ENCODE assay signal across 16 cellular contexts in the genomic region with DNA sequence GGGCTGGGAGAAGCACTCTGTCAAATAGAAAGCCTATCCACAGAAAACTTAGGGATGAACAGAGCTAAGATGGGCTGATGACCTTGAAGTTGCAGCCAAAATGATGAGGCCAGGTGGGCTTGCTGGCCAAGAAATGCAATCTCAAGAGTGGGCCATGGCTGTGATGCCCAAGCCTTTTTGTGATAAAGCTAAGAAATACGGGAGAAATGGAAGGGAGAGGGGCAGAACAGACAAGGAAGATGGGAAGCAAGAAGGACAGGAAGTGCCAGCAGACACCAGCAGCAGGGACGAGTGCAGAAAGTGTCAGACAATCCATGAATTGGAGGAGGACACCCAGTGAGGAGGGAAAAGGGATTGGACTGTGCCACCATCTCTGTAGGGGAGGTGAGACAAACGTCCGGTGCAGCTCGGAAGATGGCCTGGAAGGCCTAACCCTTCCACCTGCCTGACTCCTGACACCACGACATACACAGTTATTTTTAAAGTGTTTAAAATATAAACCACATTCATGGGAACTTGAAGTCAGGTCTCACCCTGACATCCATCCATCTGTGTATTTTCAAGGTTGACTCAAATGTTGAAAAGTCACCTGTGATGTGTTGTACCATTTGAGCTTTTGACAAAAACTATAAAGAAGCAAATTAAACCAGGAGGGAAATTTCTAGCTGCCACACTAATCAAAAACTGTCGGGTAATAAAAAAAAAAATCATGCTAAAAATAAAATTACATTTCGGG.
DNase-seq lines count a peak whose midpoint lies in the region; ATAC-seq and TF ChIP-seq lines count a peak whose summit lies in the region.
"Had no signal": no experiment of that assay in that cellular context is flagged by ENCODE, and none has a peak within 500 bp of the region (broad histone marks: within the 10 kb centered on the region; RNA-seq: fewer than 3 reads in every experiment).

No MANE protein-coding gene starts in this region.

- peaks cover 16 to 41% (median 33%) of the 10 kb centered on the region in 10 experiments; a peak in 19 of 20 replicates for H3K4me1 ChIP-seq in BLaER1 treated with 17β-estradiol and CSF1 and Interleukin-3, amounts not matched to agents 10 nM and 100 nM

- no peak overlapping the region for H3K4me3 ChIP-seq in BLaER1 treated with 17β-estradiol and CSF1 and Interleukin-3, amounts not matched to agents 10 nM and 100 nM
- H3K4me3 ChIP-seq: esophagus squamous epithelium, GM23248 had no signal

- no peak overlapping the region for H3K9ac ChIP-seq in BLaER1 treated with 17β-estradiol and CSF1 and Interleukin-3, amounts not matched to agents 10 nM and 100 nM
- H3K9ac ChIP-seq: GM23248 had no signal

- H3K27ac ChIP-seq in BLaER1 treated with 17β-estradiol and CSF1 and Interleukin-3, amounts not matched to agents 10 nM and 100 nM: peak overlapping the region in 5 of 11 experiments; percentile 11 to 43 (median 29); a peak in 7 of 22 replicates
- H3K27ac ChIP-seq: GM23248 had no signal

- CTCF ChIA-PET in activated CD8-positive, alpha-beta memory T cell treated with anti-CD3 and anti-CD28 coated beads, Interleukin-2, amount 10 ng/mL, durations not matched to agents 7 days and 5 days (lab: Charles Lee): interaction anchor here (1.0 to 1.8 kb wide), 8 partner anchors 8 to 109 kb away, joined by 3 to 6 read pairs (median 4); no protein-coding TSS in a partner anchor

- no peak for DNase-seq in activated CD8-positive, alpha-beta memory T cell treated with anti-CD3 and anti-CD28 coated beads, Interleukin-2, amount 10 ng/mL, durations not matched to agents 7 days and 5 days
- DNase-seq in memory B cell (ENCODE audit: low spot score in 2 of 2) (no peak), COLO668 (lab: John Stamatoyannopoulos, UW; ENCODE audit: unreplicated experiment) (no peak), EL (no peak), NCI-H2196 (lab: John Stamatoyannopoulos, UW; ENCODE audit: unreplicated experiment) (no peak)
- DNase-seq: AML-193, amygdala, cortex of kidney, esophagus squamous epithelium, left cardiac atrium, NCI-H187 treated with DMSO at 0.1 percent for 48 hours, NCI-H526 had no signal

- H3K27me3 ChIP-seq in BLaER1 treated with 17β-estradiol and CSF1 and Interleukin-3, amounts not matched to agents 10 nM and 100 nM: no peaks in the 10 kb centered on the region
- H3K27me3 ChIP-seq: esophagus squamous epithelium had no signal

- peak; percentile 24 for TF ChIP-seq POLR2A in GM19193 (IDR thresholded peaks at IDR 0.05; ENCODE audit: extremely low read depth, insufficient read depth, insufficient read length)

- peaks cover 65% of the 10 kb centered on the region for H3K36me3 Mint-ChIP-seq in activated CD8-positive, alpha-beta memory T cell treated with anti-CD3 and anti-CD28 coated beads, Interleukin-2, amount 10 ng/mL, durations not matched to agents 7 days and 5 days
- peaks cover 28% of the 10 kb centered on the region for H3K36me3 Mint-ChIP-seq in memory B cell

- peaks cover 93% of the 10 kb centered on the region for H3K4me1 Mint-ChIP-seq in activated CD8-positive, alpha-beta memory T cell treated with anti-CD3 and anti-CD28 coated beads, Interleukin-2, amount 10 ng/mL, durations not matched to agents 7 days and 5 days
- H3K4me1 Mint-ChIP-seq in memory B cell: peaks cover 67% of the 10 kb centered on the region

- H3K4me3 Mint-ChIP-seq in activated CD8-positive, alpha-beta memory T cell treated with anti-CD3 and anti-CD28 coated beads, Interleukin-2, amount 10 ng/mL, durations not matched to agents 7 days and 5 days: peak overlapping the region; percentile 75
- no peak overlapping the region for H3K4me3 Mint-ChIP-seq in memory B cell

- H3K36me3 ChIP-seq in BLaER1 treated with 17β-estradiol and CSF1 and Interleukin-3, amounts not matched to agents 10 nM and 100 nM: peaks cover 0 to 43% (median 4%) of the 10 kb centered on the region in 11 experiments; a peak in 10 of 22 replicates
- H3K36me3 ChIP-seq: esophagus squamous epithelium had no signal

- H3K9me3 Mint-ChIP-seq in activated CD8-positive, alpha-beta memory T cell treated with anti-CD3 and anti-CD28 coated beads, Interleukin-2, amount 10 ng/mL, durations not matched to agents 7 days and 5 days (ENCODE audit: low read depth): peaks cover 3% of the 10 kb centered on the region
- peaks cover 11% of the 10 kb centered on the region for H3K9me3 Mint-ChIP-seq in memory B cell

- no peaks in the 10 kb centered on the region for H3K27me3 Mint-ChIP-seq in activated CD8-positive, alpha-beta memory T cell treated with anti-CD3 and anti-CD28 coated beads, Interleukin-2, amount 10 ng/mL, durations not matched to agents 7 days and 5 days
- H3K27me3 Mint-ChIP-seq in memory B cell: no peaks in the 10 kb centered on the region

- H3K4me2 ChIP-seq in BLaER1 treated with 17β-estradiol and CSF1 and Interleukin-3, amounts not matched to agents 10 nM and 100 nM: peak overlapping the region in 10 of 11 experiments; percentile 11 to 56 (median 30); a peak in 17 of 22 replicates

- peak overlapping the region; percentile 98 for H3K27ac Mint-ChIP-seq in activated CD8-positive, alpha-beta memory T cell treated with anti-CD3 and anti-CD28 coated beads, Interleukin-2, amount 10 ng/mL, durations not matched to agents 7 days and 5 days
- H3K27ac Mint-ChIP-seq in memory B cell: peak overlapping the region; percentile 56

- H3K9me3 ChIP-seq in BLaER1 treated with 17β-estradiol and CSF1 and Interleukin-3, amounts not matched to agents 10 nM and 100 nM (replicated peaks in 1 of 11): peaks cover 0 to 7% (median under 1%) of the 10 kb centered on the region in 11 experiments; a peak in 7 of 22 replicates
- H3K9me3 ChIP-seq: esophagus squamous epithelium had no signal

- peaks cover 0 to 34% (median 10%) of the 10 kb centered on the region in 11 experiments; a peak in 7 of 22 replicates for H4K20me1 ChIP-seq in BLaER1 treated with 17β-estradiol and CSF1 and Interleukin-3, amounts not matched to agents 10 nM and 100 nM

- ATAC-seq in activated CD8-positive, alpha-beta memory T cell treated with anti-CD3 and anti-CD28 coated beads, Interleukin-2, amount 10 ng/mL, durations not matched to agents 7 days and 5 days: no peak
- ATAC-seq in memory B cell (ENCODE audit: low read depth) (no peak), GM19324 (IDR thresholded peaks at IDR 0.05; ENCODE audit: low FRiP score, unreplicated experiment) (no peak)
